ENCODE assay signal across 9 cellular contexts in the genomic region with DNA sequence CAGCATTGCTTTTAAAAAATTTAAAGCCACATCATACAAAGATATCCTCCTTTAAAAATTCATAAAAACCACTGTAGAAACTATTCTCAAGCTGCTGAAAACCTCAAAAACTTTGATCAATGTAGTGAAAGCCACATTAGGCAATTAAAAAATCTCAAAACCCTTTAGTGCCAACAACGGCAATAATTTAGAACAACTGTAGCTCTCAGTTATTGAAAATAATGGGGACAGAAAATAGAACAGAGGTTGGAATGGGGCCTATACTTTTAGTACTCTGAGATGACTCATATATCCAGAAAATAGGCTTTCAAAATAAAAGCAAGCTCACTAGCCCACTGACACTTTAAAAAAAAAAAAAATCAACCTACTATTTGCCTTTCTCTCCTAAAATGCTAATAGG.
DNase-seq lines count a peak whose midpoint lies in the region; ATAC-seq, FAIRE-seq and TF ChIP-seq lines count a peak whose summit lies in the region.
"Had no signal": no experiment of that assay in that cellular context is flagged by ENCODE, and none has a peak within 500 bp of the region (broad histone marks: within the 10 kb centered on the region; RNA-seq: fewer than 3 reads in every experiment).

No MANE protein-coding gene starts in this region.

- intact Hi-C loops in mammary epithelial cell (cut with micrococcal nuclease) (loop anchor here (10.0 kb wide), 1 partner anchor 544 kb away; no protein-coding TSS in a partner anchor), gastrocnemius medialis (cut with DNase I; ENCODE audit: low total_unique reads) (no loop called here)

- ATAC-seq in gastrocnemius medialis, result no peak
- no peak for ATAC-seq in HG03175 (IDR thresholded peaks at IDR 0.05; ENCODE audit: unreplicated experiment)
- ATAC-seq in HG03521 (IDR thresholded peaks at IDR 0.05; ENCODE audit: unreplicated experiment), result no peak
- ATAC-seq in esophagus mucosa, result no peak

- 0% methylated on average over 1 of the region's 1 CpG for WGBS in mammary epithelial cell (ENCODE audit: low coverage, missing lambda C conversion rate)

- H3K4me1 ChIP-seq in mammary epithelial cell (ENCODE audit: insufficient read depth, low read length), result peaks cover 45% of the 10 kb centered on the region
- H3K4me1 ChIP-seq in gastrocnemius medialis, result peaks cover 13 to 28% of the 10 kb centered on the region in 2 donors

- CTCF ChIA-PET in mammary epithelial cell (lab: Charles Lee; ENCODE audit: low non-redundant PET), result no interaction called here

- BruUV-seq in mammary epithelial cell (replicated peaks; lab: Mats Ljungman, UMichigan), result no TSS peak

- H3K36me3 ChIP-seq in mammary epithelial cell (ENCODE audit: insufficient read depth, low read length) (no peaks in the 10 kb centered on the region), gastrocnemius medialis (no peaks in the 10 kb centered on the region)

- no peak for TF ChIP-seq CTCF in mammary epithelial cell (conservative IDR thresholded peaks at IDR 0.05 in 1 of 2, IDR thresholded peaks at IDR 0.05 in 1 of 2; ENCODE audit: extremely low read depth in 1 of 2, insufficient read depth in 1 of 2, low read depth in 1 of 2, low read length in 2 of 2)
- TF ChIP-seq CTCF in gastrocnemius medialis (IDR thresholded peaks at IDR 0.05 in 4 of 5, conservative IDR thresholded peaks at IDR 0.05 in 1 of 5), result no peak

- H4K20me1 ChIP-seq in mammary epithelial cell (ENCODE audit: insufficient read depth, low read length), result no peaks in the 10 kb centered on the region

- H3K27me3 ChIP-seq in mammary epithelial cell (ENCODE audit: insufficient read depth, low read length), result no peaks in the 10 kb centered on the region
- no peaks in the 10 kb centered on the region for H3K27me3 ChIP-seq in gastrocnemius medialis

- no peak overlapping the region for H3K4me2 ChIP-seq in mammary epithelial cell (ENCODE audit: insufficient read depth, low read depth, low read length)

- H3K4me3 ChIP-seq in mammary epithelial cell (replicated peaks in 1 of 3; ENCODE audit: insufficient read depth in 1 of 3, low read depth in 2 of 3, low read length in 3 of 3) (no peak overlapping the region), gastrocnemius medialis (no peak overlapping the region)

- no peak for FAIRE-seq in RCC 7860 (lab: Jason Lieb, UNC)

- H3K9ac ChIP-seq in mammary epithelial cell (ENCODE audit: insufficient read depth, low read length), result no peak overlapping the region

- H3K9me3 ChIP-seq in mammary epithelial cell (replicated peaks; ENCODE audit: insufficient read depth, low read length), result no peaks in the 10 kb centered on the region
- no peaks in the 10 kb centered on the region for H3K9me3 ChIP-seq in gastrocnemius medialis

- dilution Hi-C loops in mammary epithelial cell (cut with HindIII; ENCODE audit: low sequenced_read_pairs), result no loop called here

- H3K79me2 ChIP-seq in mammary epithelial cell (ENCODE audit: insufficient read depth, low read length), result no peaks in the 10 kb centered on the region

- DNase-seq in GM03348 (ENCODE audit: low spot score), result peak; percentile 62
- DNase-seq in NOMO-1 (lab: John Stamatoyannopoulos, UW; ENCODE audit: unreplicated experiment in 2 of 2), result peak; percentile 35 to 74
- DNase-seq in mammary epithelial cell, result no peak
- DNase-seq in gastrocnemius medialis, result no peak
- DNase-seq in RCC 7860 (ENCODE audit: low spot score), result no peak
- DNase-seq: NCI-H1436 treated with DMSO at 0.1 percent for 48 hours had no signal

- in situ Hi-C loops in mammary epithelial cell (cut with MboI; ENCODE audit: low sequenced_read_pairs in 2 of 2), result loop anchor here in 1 of 2 donors (5.0 to 25.0 kb wide), 2 partner anchors 81 to 191 kb away; no protein-coding TSS in a partner anchor
- in situ Hi-C loops in gastrocnemius medialis (cut with MboI; ENCODE audit: low sequenced_read_pairs in 4 of 4), result loop anchor here in 2 of 4 donors (25.0 kb wide), 2 partner anchors 191 to 216 kb away; a partner anchor contains a TSS

- peak overlapping the region; percentile 72 for H2AFZ ChIP-seq in mammary epithelial cell (ENCODE audit: low read depth, low read length)

- TF ChIP-seq POLR2A in gastrocnemius medialis (IDR thresholded peaks at IDR 0.05), result no peak

- H3K27ac ChIP-seq in mammary epithelial cell (ENCODE audit: insufficient read depth, low read depth, low read length) (no peak overlapping the region), gastrocnemius medialis (peak overlapping the region; percentile 27 to 75 (median 62))

Comparison
In these comparisons a context has a peak if more than half of its experiments do, and no peak if none do; other contexts are left out.
1. DNase-seq: peak in GM03348 (single experiment) and NOMO-1 (2 of 2); none in mammary epithelial cell (single experiment), gastrocnemius medialis (0 of 2) and RCC 7860 (single experiment).